ENCODE assay signal across 28 cellular contexts in the genomic region with DNA sequence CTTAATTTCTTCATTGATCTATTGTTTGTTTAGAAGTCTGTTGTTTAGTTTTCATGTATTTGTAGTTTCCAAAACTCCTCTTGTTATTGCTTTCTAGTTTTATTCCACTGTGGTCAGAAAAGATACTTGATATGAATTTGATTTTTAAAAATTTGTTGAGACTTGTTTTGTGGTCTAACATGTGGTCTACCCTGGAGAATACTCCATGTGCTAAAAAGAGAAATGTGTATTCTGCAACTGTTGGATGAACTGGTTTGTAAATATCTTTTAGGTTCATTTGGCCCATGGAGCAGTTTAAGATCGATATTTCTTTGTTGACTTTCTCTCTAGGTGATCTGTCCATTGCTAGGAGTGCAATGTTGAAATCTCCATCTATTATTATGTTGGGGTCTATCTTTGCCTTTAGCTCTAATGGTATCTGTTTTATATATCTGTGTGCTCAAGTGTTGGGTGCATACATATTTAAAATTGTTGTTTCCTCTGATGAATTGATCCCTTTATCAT.
"Had no signal": no experiment of that assay in that cellular context is flagged by ENCODE, and none has a peak within 500 bp of the region (broad histone marks: within the 10 kb centered on the region; RNA-seq: fewer than 3 reads in every experiment).

No MANE protein-coding gene starts in this region.

- H2AFZ ChIP-seq: parathyroid adenoma had no signal

- FAIRE-seq: urothelium cell line had no signal

- H3K27ac ChIP-seq: ascending aorta, coronary artery, dorsolateral prefrontal cortex, left lung, parathyroid adenoma, testis, transverse colon had no signal

- ATAC-seq: activated CD4-positive, alpha-beta T cell treated with anti-CD3 and anti-CD28 coated beads for 36 hours; left lung; mucosa of descending colon; right cardiac atrium; stimulated activated naive CD8-positive, alpha-beta T cell treated with anti-CD3 and anti-CD28 coated beads, Interleukin-15, Interleukin-2, amounts not matched to agents 100 U/mL and 50 U/mL, for 24 hours had no signal

- H3K36me3 Mint-ChIP-seq: activated naive CD4-positive, alpha-beta T cell treated with anti-CD3 and anti-CD28 coated beads, Interleukin-2, amount 10 ng/mL, durations not matched to agents 7 days and 5 days; activated naive CD8-positive, alpha-beta T cell treated with anti-CD3 and anti-CD28 coated beads, Interleukin-2, amount 10 ng/mL, durations not matched to agents 7 days and 5 days; brain had no signal

- H3K27ac Mint-ChIP-seq: activated CD4-positive, alpha-beta T cell treated with anti-CD3 and anti-CD28 coated beads for 36 hours; activated naive CD4-positive, alpha-beta T cell treated with anti-CD3 and anti-CD28 coated beads, Interleukin-2, amount 10 ng/mL, durations not matched to agents 7 days and 5 days; activated naive CD8-positive, alpha-beta T cell treated with anti-CD3 and anti-CD28 coated beads, Interleukin-2, amount 10 ng/mL, durations not matched to agents 7 days and 5 days; activated T-helper 1 cell treated with anti-CD3 and anti-CD28 coated beads, Interleukin-12 subunit alpha, Interleukin-12 subunit beta, Interleukin-2, Interleukin-4 antibody, amounts not matched to agents 30 ng/mL and 10 ng/mL and 1 ng/mL, durations not matched to agents 14 hours and 24 hours and 36 hours; brain; naive B cell had no signal

- H3K4me3 Mint-ChIP-seq: activated CD4-positive, alpha-beta T cell treated with anti-CD3 and anti-CD28 coated beads for 36 hours; activated naive CD4-positive, alpha-beta T cell treated with anti-CD3 and anti-CD28 coated beads, Interleukin-2, amount 10 ng/mL, durations not matched to agents 7 days and 5 days; activated naive CD8-positive, alpha-beta T cell treated with anti-CD3 and anti-CD28 coated beads, Interleukin-2, amount 10 ng/mL, durations not matched to agents 7 days and 5 days; activated T-helper 1 cell treated with anti-CD3 and anti-CD28 coated beads, Interleukin-12 subunit alpha, Interleukin-12 subunit beta, Interleukin-2, Interleukin-4 antibody, amounts not matched to agents 30 ng/mL and 10 ng/mL and 1 ng/mL, durations not matched to agents 14 hours and 24 hours and 36 hours; brain; naive B cell had no signal

- H3K79me2 ChIP-seq: parathyroid adenoma had no signal

- H3K36me3 ChIP-seq: ascending aorta, left lung, transverse colon had no signal

- H3K4me3 ChIP-seq: ascending aorta, coronary artery, dorsolateral prefrontal cortex, left lung, lung, mucosa of descending colon, testis, transverse colon had no signal

- H3K27me3 Mint-ChIP-seq: activated CD4-positive, alpha-beta T cell treated with anti-CD3 and anti-CD28 coated beads for 36 hours; activated naive CD4-positive, alpha-beta T cell treated with anti-CD3 and anti-CD28 coated beads, Interleukin-2, amount 10 ng/mL, durations not matched to agents 7 days and 5 days; activated naive CD8-positive, alpha-beta T cell treated with anti-CD3 and anti-CD28 coated beads, Interleukin-2, amount 10 ng/mL, durations not matched to agents 7 days and 5 days; naive B cell had no signal

- H3K9ac ChIP-seq: parathyroid adenoma had no signal

- H3K9me3 Mint-ChIP-seq: activated naive CD4-positive, alpha-beta T cell treated with anti-CD3 and anti-CD28 coated beads, Interleukin-2, amount 10 ng/mL, durations not matched to agents 7 days and 5 days; activated T-helper 1 cell treated with anti-CD3 and anti-CD28 coated beads, Interleukin-12 subunit alpha, Interleukin-12 subunit beta, Interleukin-2, Interleukin-4 antibody, amounts not matched to agents 30 ng/mL and 10 ng/mL and 1 ng/mL, durations not matched to agents 14 hours and 24 hours and 36 hours had no signal

- H3K27me3 ChIP-seq: ascending aorta, dorsolateral prefrontal cortex, left lung, testis, transverse colon had no signal

- DNase-seq: activated CD4-positive, alpha-beta T cell treated with anti-CD3 and anti-CD28 coated beads for 36 hours; activated CD4-positive, alpha-beta T cell treated with anti-CD3 and anti-CD28 coated beads, Interleukin-2, amount 50 U/mL, for 4 hours; activated CD4-positive, CD25-positive, alpha-beta regulatory T cell; activated CD8-positive, alpha-beta memory T cell treated with anti-CD3 and anti-CD28 coated beads for 24 hours; activated CD8-positive, alpha-beta memory T cell treated with anti-CD3 and anti-CD28 coated beads, Interleukin-2, amount 50 U/mL, for 4 hours; activated gamma-delta T cell; activated naive CD4-positive, alpha-beta T cell treated with anti-CD3 and anti-CD28 coated beads, Interleukin-2, amount 10 ng/mL, durations not matched to agents 7 days and 5 days; activated naive CD8-positive, alpha-beta T cell treated with anti-CD3 and anti-CD28 coated beads, Interleukin-2, amount 10 ng/mL, durations not matched to agents 7 days and 5 days; activated T-cell treated with anti-CD3 and anti-CD28 coated beads, Interleukin-2, amount 50 U/mL, for 1 hour; dorsolateral prefrontal cortex; effector memory CD4-positive, alpha-beta T cell; kidney glomerular epithelial cell; left lung; mucosa of descending colon; naive B cell; right cardiac atrium; stimulated activated CD4-positive, alpha-beta T cell treated with anti-CD3 and anti-CD28 coated beads, Interleukin-12 subunit alpha, Interleukin-12 subunit beta, amount 100 ng/mL, for 4 hours; stimulated activated CD4-positive, alpha-beta T cell treated with anti-CD3 and anti-CD28 coated beads, Interleukin-4, amount 100 ng/mL, for 1 hour; stimulated activated naive CD8-positive, alpha-beta T cell treated with anti-CD3 and anti-CD28 coated beads, Interleukin-15, Interleukin-2, amounts not matched to agents 100 U/mL and 50 U/mL, for 24 hours; testis; transverse colon had no signal

- H3K4me1 Mint-ChIP-seq: activated CD4-positive, alpha-beta T cell treated with anti-CD3 and anti-CD28 coated beads for 36 hours; activated naive CD4-positive, alpha-beta T cell treated with anti-CD3 and anti-CD28 coated beads, Interleukin-2, amount 10 ng/mL, durations not matched to agents 7 days and 5 days; activated naive CD8-positive, alpha-beta T cell treated with anti-CD3 and anti-CD28 coated beads, Interleukin-2, amount 10 ng/mL, durations not matched to agents 7 days and 5 days; brain; naive B cell had no signal

- H3K9me3 ChIP-seq: testis, transverse colon had no signal

- H3K4me1 ChIP-seq: ascending aorta, left lung, parathyroid adenoma, testis, transverse colon had no signal
